ENCODE assay signal across 8 cellular contexts in genomic region chr10:122112021-122112616, GRCh38.
DNase-seq lines count a peak whose midpoint lies in the region; ATAC-seq and TF ChIP-seq lines count a peak whose summit lies in the region.

No MANE protein-coding gene starts in this region.

- H3K27me3 ChIP-seq in A673 (replicated peaks; ENCODE audit: insufficient read depth, low read depth, low read length, poor library complexity) (peaks cover 63% of the 10 kb centered on the region), HUES48 (ENCODE audit: control insufficient read depth, insufficient read depth, low read length) (0 out of 2 replicates have a peak, but pooled peaks cover 3% of the 10 kb centered on the region)

- H3K4me3 Mint-ChIP-seq in chondrocyte (ENCODE audit: unreplicated experiment) (peak overlapping the region; percentile 88), mesothelial cell of epicardium (peak overlapping the region; percentile 70)
- H3K4me3 Mint-ChIP-seq in activated T-helper 17 cell treated with anti-CD3 and anti-CD28 coated beads, Interleukin-2, amount 50 U/mL, for 72 hours: no peak overlapping the region
- H3K4me3 Mint-ChIP-seq in naive thymus-derived CD8-positive, alpha-beta T cell: no peak overlapping the region

- H3K27ac ChIP-seq in A673 (ENCODE audit: low read depth, low read length, poor library complexity, severe bottlenecking) (no peak overlapping the region), HUES48 (ENCODE audit: low read depth, low read length) (peak overlapping the region; percentile 5)

- H3K4me1 ChIP-seq in A673 (ENCODE audit: insufficient read depth, low read length, poor library complexity, severe bottlenecking) (peaks cover 5% of the 10 kb centered on the region), HUES48 (ENCODE audit: control insufficient read depth, insufficient read depth, low read length) (peaks cover 5% of the 10 kb centered on the region)

- H3K4me3 ChIP-seq in A673 (ENCODE audit: low read depth, low read length, poor library complexity, severe bottlenecking): peak overlapping the region; percentile 46
- peak overlapping the region; percentile 80 for H3K4me3 ChIP-seq in HUES48 (ENCODE audit: low read depth, low read length)

- H3K36me3 Mint-ChIP-seq in chondrocyte (ENCODE audit: low read depth) (no peaks in the 10 kb centered on the region), mesothelial cell of epicardium (no peaks in the 10 kb centered on the region)
- no peaks in the 10 kb centered on the region for H3K36me3 Mint-ChIP-seq in activated T-helper 17 cell treated with anti-CD3 and anti-CD28 coated beads, Interleukin-2, amount 50 U/mL, for 72 hours (ENCODE audit: low read depth)
- H3K36me3 Mint-ChIP-seq in naive thymus-derived CD8-positive, alpha-beta T cell: no peaks in the 10 kb centered on the region

- H3K27me3 Mint-ChIP-seq in chondrocyte (ENCODE audit: low read depth) (no peaks in the 10 kb centered on the region), mesothelial cell of epicardium (ENCODE audit: low read depth) (peaks cover 5% of the 10 kb centered on the region)
- H3K27me3 Mint-ChIP-seq in activated T-helper 17 cell treated with anti-CD3 and anti-CD28 coated beads, Interleukin-2, amount 50 U/mL, for 72 hours: peaks cover 38% of the 10 kb centered on the region
- peaks cover 24 to 57% (median 34%) of the 10 kb centered on the region in 5 donors for H3K27me3 Mint-ChIP-seq in naive thymus-derived CD8-positive, alpha-beta T cell

- no peaks in the 10 kb centered on the region for H3K9me3 Mint-ChIP-seq in chondrocyte (ENCODE audit: low read depth)
- no peaks in the 10 kb centered on the region for H3K9me3 Mint-ChIP-seq in mesothelial cell of epicardium
- H3K9me3 Mint-ChIP-seq in activated T-helper 17 cell treated with anti-CD3 and anti-CD28 coated beads, Interleukin-2, amount 50 U/mL, for 72 hours: no peaks in the 10 kb centered on the region
- no peaks in the 10 kb centered on the region for H3K9me3 Mint-ChIP-seq in naive thymus-derived CD8-positive, alpha-beta T cell

- peaks cover 42% of the 10 kb centered on the region for H3K4me1 Mint-ChIP-seq in chondrocyte (ENCODE audit: low read depth)
- peaks cover 19% of the 10 kb centered on the region for H3K4me1 Mint-ChIP-seq in mesothelial cell of epicardium
- no peaks in the 10 kb centered on the region for H3K4me1 Mint-ChIP-seq in activated T-helper 17 cell treated with anti-CD3 and anti-CD28 coated beads, Interleukin-2, amount 50 U/mL, for 72 hours
- peaks cover 0 to 3% (median under 1%) of the 10 kb centered on the region in 4 donors for H3K4me1 Mint-ChIP-seq in naive thymus-derived CD8-positive, alpha-beta T cell

- POLR2A ChIA-PET in A673 (lab: Charles Lee; ENCODE audit: low non-redundant PET): no interaction called here
- POLR2A ChIA-PET in naive thymus-derived CD8-positive, alpha-beta T cell (lab: Charles Lee): no interaction called here

- H3K9ac ChIP-seq in HUES48 (ENCODE audit: low read depth, low read length): 0 out of 2 replicates have a peak overlapping the region, but pooled peaks have one; percentile 76

- peak overlapping the region; percentile 93 for H3K27ac Mint-ChIP-seq in chondrocyte (ENCODE audit: unreplicated experiment)
- peak overlapping the region; percentile 86 for H3K27ac Mint-ChIP-seq in mesothelial cell of epicardium
- no peak overlapping the region for H3K27ac Mint-ChIP-seq in activated T-helper 17 cell treated with anti-CD3 and anti-CD28 coated beads, Interleukin-2, amount 50 U/mL, for 72 hours
- H3K27ac Mint-ChIP-seq in naive thymus-derived CD8-positive, alpha-beta T cell: no peak overlapping the region

- CTCF ChIA-PET in A673 (lab: Charles Lee): no interaction called here

- TF ChIP-seq CTCF in A673 (conservative IDR thresholded peaks at IDR 0.05; ENCODE audit: low read depth, low read length): no peak
- TF ChIP-seq CTCF in chondrocyte (IDR thresholded peaks at IDR 0.05): no peak
- TF ChIP-seq CTCF in mesothelial cell of epicardium (IDR thresholded peaks at IDR 0.05; ENCODE audit: unreplicated experiment): no peak

- ATAC-seq in stimulated activated naive CD8-positive, alpha-beta T cell treated with anti-CD3 and anti-CD28 coated beads, Interleukin-15, Interleukin-2, amounts not matched to agents 100 U/mL and 50 U/mL, for 24 hours: no peak
- ATAC-seq in activated T-helper 17 cell treated with anti-CD3 and anti-CD28 coated beads, Interleukin-2, amount 50 U/mL, for 72 hours (replicated peaks): no peak
- no peak for ATAC-seq in naive thymus-derived CD8-positive, alpha-beta T cell

- no peak for DNase-seq in A673 (ENCODE audit: low spot score)
- DNase-seq in chondrocyte (ENCODE audit: low spot score): no peak
- no peak for DNase-seq in mesothelial cell of epicardium (ENCODE audit: low spot score in 2 of 2, unreplicated experiment in 2 of 2)
- no peak for DNase-seq in stimulated activated naive CD8-positive, alpha-beta T cell treated with anti-CD3 and anti-CD28 coated beads, Interleukin-15, Interleukin-2, amounts not matched to agents 100 U/mL and 50 U/mL, for 24 hours
- DNase-seq in NK-92 treated with Interleukin-12 subunit alpha and Interleukin-12 subunit beta, amount 100 ng/mL, for 24 hours (lab: John Stamatoyannopoulos, UW): no peak
- no peak for DNase-seq in naive thymus-derived CD8-positive, alpha-beta T cell

- no TSS peak for BruUV-seq in A673 (replicated peaks; lab: Mats Ljungman, UMichigan)

- H3K9me3 ChIP-seq in A673 (ENCODE audit: low read depth, low read length, poor library complexity, severe bottlenecking) (no peaks in the 10 kb centered on the region), HUES48 (ENCODE audit: control insufficient read depth, insufficient read depth, low read length) (no peaks in the 10 kb centered on the region)

- intact Hi-C loops in A673 (cut with micrococcal nuclease; ENCODE audit: unreplicated experiment): no loop called here

- H3K36me3 ChIP-seq in A673 (ENCODE audit: insufficient read depth, low read length, poor library complexity, severe bottlenecking) (no peaks in the 10 kb centered on the region), HUES48 (ENCODE audit: control insufficient read depth, insufficient read depth, low read length) (no peaks in the 10 kb centered on the region)

Comparison
In these comparisons a context has a peak if more than half of its experiments do, and no peak if none do; other contexts are left out.
1. H3K27ac Mint-ChIP-seq: peak in chondrocyte (single experiment) and mesothelial cell of epicardium (single experiment); none in activated T-helper 17 cell treated with anti-CD3 and anti-CD28 coated beads, Interleukin-2, amount 50 U/mL, for 72 hours (single experiment) and naive thymus-derived CD8-positive, alpha-beta T cell (0 of 10).
2. H3K4me3 Mint-ChIP-seq: peak in chondrocyte (single experiment) and mesothelial cell of epicardium (single experiment); none in activated T-helper 17 cell treated with anti-CD3 and anti-CD28 coated beads, Interleukin-2, amount 50 U/mL, for 72 hours (single experiment) and naive thymus-derived CD8-positive, alpha-beta T cell (0 of 10).